ENCODE assay signal across 1 cellular context in the genomic region with DNA sequence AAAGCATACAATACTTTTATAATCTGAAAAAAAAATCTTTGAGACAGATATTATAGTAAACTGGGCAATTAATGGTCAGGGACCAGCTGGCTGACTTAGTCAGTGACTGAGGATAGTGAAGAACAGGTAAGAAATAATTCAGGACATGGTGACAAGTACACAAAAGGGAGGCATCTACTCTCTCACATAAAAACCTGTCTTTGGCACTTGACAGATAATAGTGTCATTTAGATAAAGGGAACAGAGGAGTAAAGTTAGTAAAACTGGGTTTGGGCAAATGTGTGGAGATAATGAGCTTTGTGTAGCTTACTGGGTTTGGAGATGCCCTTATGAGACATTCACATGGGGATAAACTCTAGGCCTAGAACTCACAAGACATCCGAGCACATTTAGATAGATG.
TF ChIP-seq lines count a peak whose summit lies in the region.

No MANE protein-coding gene starts in this region.

TF ChIP-seq in K562, 482 proteins besides CTCF, POLR2A, EP300 and RAD21 (continued from another document):
- TF ChIP-seq, protein P1, sequence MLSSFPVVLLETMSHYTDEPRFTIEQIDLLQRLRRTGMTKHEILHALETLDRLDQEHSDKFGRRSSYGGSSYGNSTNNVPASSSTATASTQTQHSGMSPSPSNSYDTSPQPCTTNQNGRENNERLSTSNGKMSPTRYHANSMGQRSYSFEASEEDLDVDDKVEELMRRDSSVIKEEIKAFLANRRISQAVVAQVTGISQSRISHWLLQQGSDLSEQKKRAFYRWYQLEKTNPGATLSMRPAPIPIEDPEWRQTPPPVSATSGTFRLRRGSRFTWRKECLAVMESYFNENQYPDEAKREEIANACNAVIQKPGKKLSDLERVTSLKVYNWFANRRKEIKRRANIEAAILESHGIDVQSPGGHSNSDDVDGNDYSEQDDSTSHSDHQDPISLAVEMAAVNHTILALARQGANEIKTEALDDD (IDR thresholded peaks at IDR 0.05), result peak; percentile 78
- 0 out of 2 replicates have a peak, but pooled peaks have one; percentile 7 for TF ChIP-seq CBFA2T2 (conservative IDR thresholded peaks at IDR 0.05)
